ENCODE assay signal across 33 cellular contexts in genomic region chr6:64589961-64590360, GRCh38.
"Had no signal": no experiment of that assay in that cellular context is flagged by ENCODE, and none has a peak within 500 bp of the region (broad histone marks: within the 10 kb centered on the region; RNA-seq: fewer than 3 reads in every experiment).

No MANE protein-coding gene starts in this region.

- H3K4me3 ChIP-seq: MG63 had no signal

- H3K36me3 ChIP-seq: MG63, WERI-Rb-1 had no signal

- H3K4me3 Mint-ChIP-seq: activated CD4-positive, alpha-beta memory T cell treated with anti-CD3 and anti-CD28 coated beads, Interleukin-2, amount 10 ng/mL, durations not matched to agents 7 days and 5 days; activated CD8-positive, alpha-beta memory T cell treated with anti-CD3 and anti-CD28 coated beads, Interleukin-2, amount 10 ng/mL, durations not matched to agents 7 days and 5 days; activated naive CD4-positive, alpha-beta T cell treated with anti-CD3 and anti-CD28 coated beads, Interleukin-2, amount 10 ng/mL, durations not matched to agents 7 days and 5 days; activated naive CD8-positive, alpha-beta T cell; activated naive CD8-positive, alpha-beta T cell treated with anti-CD3 and anti-CD28 coated beads, Interleukin-2, amount 50 U/mL, for 24 hours; brain had no signal

- H3K27ac Mint-ChIP-seq: activated CD4-positive, alpha-beta memory T cell treated with anti-CD3 and anti-CD28 coated beads, Interleukin-2, amount 10 ng/mL, durations not matched to agents 7 days and 5 days; activated CD8-positive, alpha-beta memory T cell treated with anti-CD3 and anti-CD28 coated beads, Interleukin-2, amount 10 ng/mL, durations not matched to agents 7 days and 5 days; activated naive CD4-positive, alpha-beta T cell treated with anti-CD3 and anti-CD28 coated beads, Interleukin-2, amount 10 ng/mL, durations not matched to agents 7 days and 5 days; activated naive CD8-positive, alpha-beta T cell; activated naive CD8-positive, alpha-beta T cell treated with anti-CD3 and anti-CD28 coated beads, Interleukin-2, amount 50 U/mL, for 24 hours; brain had no signal

- ATAC-seq: activated CD8-positive, alpha-beta memory T cell treated with anti-CD3 and anti-CD28 coated beads, Interleukin-2, amount 10 ng/mL, durations not matched to agents 7 days and 5 days; activated naive CD8-positive, alpha-beta T cell treated with anti-CD3 and anti-CD28 coated beads, Interleukin-2, amount 50 U/mL, for 24 hours had no signal

- H3K4me1 Mint-ChIP-seq: activated CD4-positive, alpha-beta memory T cell treated with anti-CD3 and anti-CD28 coated beads, Interleukin-2, amount 10 ng/mL, durations not matched to agents 7 days and 5 days; activated CD8-positive, alpha-beta memory T cell treated with anti-CD3 and anti-CD28 coated beads, Interleukin-2, amount 10 ng/mL, durations not matched to agents 7 days and 5 days; activated naive CD4-positive, alpha-beta T cell treated with anti-CD3 and anti-CD28 coated beads, Interleukin-2, amount 10 ng/mL, durations not matched to agents 7 days and 5 days; activated naive CD8-positive, alpha-beta T cell treated with anti-CD3 and anti-CD28 coated beads, Interleukin-2, amount 50 U/mL, for 24 hours had no signal

- H3K9me3 ChIP-seq: MG63 had no signal

- H3K27me3 Mint-ChIP-seq: activated CD4-positive, alpha-beta memory T cell treated with anti-CD3 and anti-CD28 coated beads, Interleukin-2, amount 10 ng/mL, durations not matched to agents 7 days and 5 days; activated CD8-positive, alpha-beta memory T cell treated with anti-CD3 and anti-CD28 coated beads, Interleukin-2, amount 10 ng/mL, durations not matched to agents 7 days and 5 days; activated naive CD4-positive, alpha-beta T cell treated with anti-CD3 and anti-CD28 coated beads, Interleukin-2, amount 10 ng/mL, durations not matched to agents 7 days and 5 days; activated naive CD8-positive, alpha-beta T cell; activated naive CD8-positive, alpha-beta T cell treated with anti-CD3 and anti-CD28 coated beads, Interleukin-2, amount 50 U/mL, for 24 hours; brain had no signal

- H3K27me3 ChIP-seq: MG63 had no signal

- H3K27ac ChIP-seq: WERI-Rb-1 had no signal

- DNase-seq: activated CD4-positive, alpha-beta memory T cell treated with anti-CD3 and anti-CD28 coated beads, Interleukin-2, amount 10 ng/mL, durations not matched to agents 7 days and 5 days; activated CD4-positive, alpha-beta T cell treated with anti-CD3 and anti-CD28 coated beads for 1 hour; activated CD4-positive, alpha-beta T cell treated with anti-CD3 and anti-CD28 coated beads for 48 hours; activated CD4-positive, CD25-positive, alpha-beta regulatory T cell; activated CD8-positive, alpha-beta memory T cell treated with anti-CD3 and anti-CD28 coated beads for 24 hours; activated CD8-positive, alpha-beta memory T cell treated with anti-CD3 and anti-CD28 coated beads, Interleukin-2, amount 10 ng/mL, durations not matched to agents 7 days and 5 days; activated CD8-positive, alpha-beta memory T cell treated with anti-CD3 and anti-CD28 coated beads, Interleukin-2, amount 50 U/mL, for 48 hours; activated effector memory CD4-positive, alpha-beta T cell treated with Interleukin-2 at 50 U/mL for 16 hours; activated naive CD4-positive, alpha-beta T cell treated with anti-CD3 and anti-CD28 coated beads, Interleukin-2, amount 10 ng/mL, durations not matched to agents 7 days and 5 days; activated naive CD8-positive, alpha-beta T cell treated with anti-CD3 and anti-CD28 coated beads, Interleukin-2, amount 50 U/mL, for 24 hours; activated T-cell treated with anti-CD3 and anti-CD28 coated beads, Interleukin-2, amount 50 U/mL, for 48 hours; anterior cingulate cortex; caudate nucleus; cerebellar nuclear complex; Kasumi-1; KBM-7; MG63; MV-4-11; NCI-H1092; NCI-H1436 treated with DMSO at 0.1 percent for 48 hours; NCI-H187; NCI-H2029 treated with DMSO at 0.1 percent for 48 hours; NCI-H2107; NCI-H226; NCI-H510A; NCI-H526; OCI-M1; Right ventricle myocardium superior; SW 1271; T1000; WERI-Rb-1 had no signal

- H3K9me3 Mint-ChIP-seq: activated naive CD8-positive, alpha-beta T cell treated with anti-CD3 and anti-CD28 coated beads, Interleukin-2, amount 50 U/mL, for 24 hours had no signal

- H3K36me3 Mint-ChIP-seq: activated CD8-positive, alpha-beta memory T cell treated with anti-CD3 and anti-CD28 coated beads, Interleukin-2, amount 10 ng/mL, durations not matched to agents 7 days and 5 days; activated naive CD4-positive, alpha-beta T cell treated with anti-CD3 and anti-CD28 coated beads, Interleukin-2, amount 10 ng/mL, durations not matched to agents 7 days and 5 days; activated naive CD8-positive, alpha-beta T cell; brain had no signal
